10 cellular contexts compared by ENCODE assay signal in the genomic region with DNA sequence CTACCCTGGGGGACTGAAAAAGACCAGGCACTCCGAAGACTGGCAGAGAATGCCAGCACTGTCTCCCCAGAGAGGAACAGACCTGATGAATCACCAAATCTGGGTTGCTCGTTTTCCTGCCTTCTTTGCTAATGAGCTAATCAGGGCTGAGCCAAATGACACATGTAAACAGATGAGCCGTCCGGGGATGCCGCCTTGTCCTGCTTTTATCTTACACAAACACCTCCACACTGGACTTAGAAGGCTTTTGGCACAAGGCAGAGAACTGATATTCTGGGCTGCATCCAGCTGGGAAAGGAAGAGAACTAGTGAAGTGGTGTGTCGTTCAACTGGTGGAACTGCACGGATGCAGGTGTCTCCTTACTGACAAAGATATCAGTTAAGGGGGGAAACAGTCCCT.
A peak's percentile ranks its signal among the peaks of the same experiment; 100 is the strongest.
DNase-seq lines count a peak whose midpoint lies in the region; ATAC-seq and TF ChIP-seq lines count a peak whose summit lies in the region.
"Had no signal": no experiment of that assay in that cellular context is flagged by ENCODE, and none has a peak within 500 bp of the region (broad histone marks: within the 10 kb centered on the region; RNA-seq: fewer than 3 reads in every experiment).

No MANE protein-coding gene starts in this region.

- no peaks in the 10 kb centered on the region for H3K9me3 Mint-ChIP-seq in activated T-helper 2 cell treated with anti-CD3 and anti-CD28 coated beads, Interferon-gamma antibody, Interleukin-2, Interleukin-4, amounts not matched to agents 10 μg/mL and 5 μg/mL and 100 μg/mL, durations not matched to agents 14 hours and 24 hours and 36 hours

- TF ChIP-seq CTCF in choroid plexus epithelial cell (conservative IDR thresholded peaks at IDR 0.05; ENCODE audit: low read depth, low read length), result no peak

- no peak overlapping the region for H3K27ac Mint-ChIP-seq in activated T-helper 2 cell treated with anti-CD3 and anti-CD28 coated beads, Interferon-gamma antibody, Interleukin-2, Interleukin-4, amounts not matched to agents 10 μg/mL and 5 μg/mL and 100 μg/mL, durations not matched to agents 14 hours and 24 hours and 36 hours

- DNase-seq in COLO829 (ENCODE audit: low spot score) (peak; percentile 43), NCI-H2029 (lab: John Stamatoyannopoulos, UW) (peak; percentile 52), choroid plexus epithelial cell (ENCODE audit: low read depth) (peak; percentile 21), myocyte (ENCODE audit: low read depth) (peak; percentile 29), SW 1271 (lab: John Stamatoyannopoulos, UW) (no peak), NCI-H510A treated with DMSO at 0.1 percent for 48 hours (lab: John Stamatoyannopoulos, UW) (no peak)
- no peak for DNase-seq in activated T-helper 2 cell treated with anti-CD3 and anti-CD28 coated beads, Interferon-gamma antibody, Interleukin-2, Interleukin-4, amounts not matched to agents 10 μg/mL and 5 μg/mL and 100 μg/mL, durations not matched to agents 14 hours and 24 hours and 36 hours (ENCODE audit: low spot score)
- DNase-seq: DMS79 treated with DMSO at 0.1 percent for 48 hours, NCI-H1048 had no signal

- H3K4me1 Mint-ChIP-seq in activated T-helper 2 cell treated with anti-CD3 and anti-CD28 coated beads, Interferon-gamma antibody, Interleukin-2, Interleukin-4, amounts not matched to agents 10 μg/mL and 5 μg/mL and 100 μg/mL, durations not matched to agents 14 hours and 24 hours and 36 hours (ENCODE audit: low read depth), result no peaks in the 10 kb centered on the region

- H3K27me3 Mint-ChIP-seq in activated T-helper 2 cell treated with anti-CD3 and anti-CD28 coated beads, Interferon-gamma antibody, Interleukin-2, Interleukin-4, amounts not matched to agents 10 μg/mL and 5 μg/mL and 100 μg/mL, durations not matched to agents 14 hours and 24 hours and 36 hours (ENCODE audit: low read depth), result peaks cover 7% of the 10 kb centered on the region

- intact Hi-C loops in activated T-helper 2 cell treated with anti-CD3 and anti-CD28 coated beads, Interferon-gamma antibody, Interleukin-2, Interleukin-4, amounts not matched to agents 10 μg/mL and 5 μg/mL and 100 μg/mL, durations not matched to agents 14 hours and 24 hours and 36 hours (cut with micrococcal nuclease), result no loop called here

- no peak overlapping the region for H3K4me3 ChIP-seq in choroid plexus epithelial cell (ENCODE audit: low read depth, low read length)

- no peak overlapping the region for H3K4me3 Mint-ChIP-seq in activated T-helper 2 cell treated with anti-CD3 and anti-CD28 coated beads, Interferon-gamma antibody, Interleukin-2, Interleukin-4, amounts not matched to agents 10 μg/mL and 5 μg/mL and 100 μg/mL, durations not matched to agents 14 hours and 24 hours and 36 hours (ENCODE audit: low read depth)

- H3K36me3 Mint-ChIP-seq in activated T-helper 2 cell treated with anti-CD3 and anti-CD28 coated beads, Interferon-gamma antibody, Interleukin-2, Interleukin-4, amounts not matched to agents 10 μg/mL and 5 μg/mL and 100 μg/mL, durations not matched to agents 14 hours and 24 hours and 36 hours (ENCODE audit: low read depth), result no peaks in the 10 kb centered on the region

- ATAC-seq in HG03442 (IDR thresholded peaks at IDR 0.05; ENCODE audit: unreplicated experiment), result no peak

Comparison
In these comparisons a context has a peak if more than half of its experiments do, and no peak if none do; other contexts are left out.
1. DNase-seq: peak in COLO829 (single experiment), NCI-H2029 (single experiment), choroid plexus epithelial cell (single experiment) and myocyte (single experiment); none in SW 1271 (0 of 2), NCI-H510A treated with DMSO at 0.1 percent for 48 hours (single experiment) and activated T-helper 2 cell treated with anti-CD3 and anti-CD28 coated beads, Interferon-gamma antibody, Interleukin-2, Interleukin-4, amounts not matched to agents 10 μg/mL and 5 μg/mL and 100 μg/mL, durations not matched to agents 14 hours and 24 hours and 36 hours (single experiment).